34 cellular contexts compared by ENCODE assay signal in genomic region chr13:98134901-98135300, GRCh38. TPM values are rescaled to one million over a fixed set of nuclear protein-coding genes. Genes with fewer than 3 reads are reported as not detected.
"Had no signal": no experiment of that assay in that cellular context is flagged by ENCODE, and none has a peak within 500 bp of the region (broad histone marks: within the 10 kb centered on the region; RNA-seq: fewer than 3 reads in every experiment).

No MANE protein-coding gene starts in this region.

- FAIRE-seq: endometrium, islet of Langerhans, keratinocyte had no signal

- H3K9me3 ChIP-seq: colonic mucosa, esophagus squamous epithelium, gastrocnemius medialis, heart right ventricle, left lung, lower lobe of right lung had no signal

- H3K27ac Mint-ChIP-seq: dendritic cell treated with granulocyte-macrophage colony-stimulating factor and Interleukin-4, amounts not matched to agents 40 ng/mL and 50 ng/mL, for 4 days; effector memory CD8-positive, alpha-beta T cell; endodermal cell had no signal

- H3K27me3 ChIP-seq: colonic mucosa, gastrocnemius medialis had no signal

- H3K36me3 ChIP-seq: colonic mucosa, esophagus squamous epithelium, gastrocnemius medialis, heart right ventricle, left lung, lower lobe of right lung had no signal

- H3K4me3 ChIP-seq: colonic mucosa, esophagus squamous epithelium, gastrocnemius medialis, heart right ventricle, left lung, lower lobe of right lung had no signal

- H3K27ac ChIP-seq: colonic mucosa, epithelial cell of prostate, esophagus squamous epithelium, gastrocnemius medialis, heart right ventricle, left lung, lower lobe of right lung had no signal

- H3K4me3 Mint-ChIP-seq: dendritic cell treated with granulocyte-macrophage colony-stimulating factor and Interleukin-4, amounts not matched to agents 40 ng/mL and 50 ng/mL, for 4 days; effector memory CD8-positive, alpha-beta T cell; endodermal cell had no signal

- DNase-seq: colonic mucosa; cortex of kidney; effector CD8-positive, alpha-beta T cell; effector memory CD8-positive, alpha-beta T cell; endodermal cell; erythroblast; esophagus squamous epithelium; foreskin fibroblast; foreskin melanocyte; gastrocnemius medialis; glutamatergic neuron; head of caudate nucleus; heart right ventricle; hippocampal formation; left cardiac atrium; left lung; left ventricle myocardium superior; lower lobe of right lung; mesenchymal stem cell; midbrain had no signal

- ATAC-seq: effector memory CD8-positive, alpha-beta T cell; esophagus mucosa; gastrocnemius medialis; heart right ventricle; left cardiac atrium; left lung; left ventricle myocardium superior; lower lobe of right lung had no signal

- H3K4me1 ChIP-seq: colonic mucosa, esophagus squamous epithelium, gastrocnemius medialis, heart right ventricle, left lung, lower lobe of right lung had no signal

- H3K9me3 Mint-ChIP-seq: dendritic cell treated with granulocyte-macrophage colony-stimulating factor and Interleukin-4, amounts not matched to agents 40 ng/mL and 50 ng/mL, for 4 days; effector memory CD8-positive, alpha-beta T cell; endodermal cell had no signal

RNA-seq across cellular contexts. Expression of gene RNF113B, which starts 42.2 kb away (rescaled TPM):
- total RNA-seq: colonic mucosa, dermis microvascular lymphatic vessel endothelial cell, endodermal cell, esophagus mucosa, esophagus squamous epithelium, gastrocnemius medialis, glomerular endothelial cell, heart right ventricle, kidney epithelial cell, left cardiac atrium, left lung, left ventricle myocardium superior, lower leg skin, lower lobe of right lung, lung microvascular endothelial cell, mesenteric fat pad, mononuclear cell, mucosa of gallbladder had no signal
- polyA plus RNA-seq: heart right ventricle, keratinocyte had no signal
